1 cellular context compared by ENCODE assay signal in the genomic region with DNA sequence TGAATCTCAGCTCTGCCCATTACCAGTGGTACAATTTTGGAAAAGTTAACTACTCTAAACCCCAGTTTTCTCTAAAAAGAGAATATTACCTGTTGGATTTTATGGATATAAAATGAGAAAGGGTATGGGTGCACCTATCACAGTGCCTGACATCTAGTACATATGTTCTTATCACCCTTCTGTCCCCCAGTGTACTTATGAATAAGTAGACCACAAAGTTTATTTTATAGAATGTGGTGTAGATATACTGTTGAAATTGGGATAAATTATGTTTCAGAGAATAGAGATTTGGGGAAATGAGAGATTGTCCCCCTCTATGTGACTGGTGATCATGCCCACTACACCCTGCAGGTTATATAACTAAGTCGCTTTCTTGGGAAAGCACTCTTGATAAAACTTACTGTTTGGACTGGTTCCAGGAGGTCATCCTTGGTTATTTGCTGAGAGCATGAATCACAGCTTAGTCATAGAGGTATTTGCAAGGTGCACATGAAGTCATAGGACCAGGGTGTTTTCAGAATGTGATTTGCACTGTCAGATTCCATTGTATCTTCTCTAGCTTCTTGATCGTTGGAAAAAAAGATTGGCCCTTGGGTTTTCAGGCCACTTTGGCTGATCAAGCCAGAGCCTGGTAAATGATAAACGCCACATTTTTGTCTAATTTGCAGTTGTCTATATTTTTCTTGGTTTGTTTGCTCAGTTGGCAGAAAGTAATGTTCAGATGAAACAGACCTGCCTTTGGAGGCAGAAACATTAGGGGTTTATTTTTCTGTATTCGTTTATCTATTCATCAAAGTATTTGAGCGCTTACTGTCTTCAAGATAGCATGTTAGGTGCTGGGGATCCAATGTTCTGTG.
A peak's percentile ranks its signal among the peaks of the same experiment; 100 is the strongest.
TF ChIP-seq lines count a peak whose summit lies in the region.

No MANE protein-coding gene starts in this region.

TF ChIP-seq in HepG2, 621 proteins besides CTCF, POLR2A, EP300 and RAD21 (continued from another document and continues in another):
- TF ChIP-seq ZNF275 (CRISPR knock-in tag; IDR thresholded peaks at IDR 0.05; ENCODE audit: borderline replicate concordance) (no peak), KAT7 (CRISPR knock-in tag; IDR thresholded peaks at IDR 0.05; ENCODE audit: borderline replicate concordance) (no peak), FOXA1 (IDR thresholded peaks at IDR 0.05) (no peak), FOXA1 (CRISPR knock-in tag; IDR thresholded peaks at IDR 0.05) (peak; percentile 72), ZNF564 (CRISPR knock-in tag; IDR thresholded peaks at IDR 0.05) (no peak), DNMT1 (CRISPR knock-in tag; IDR thresholded peaks at IDR 0.05) (no peak), ZSCAN20 (CRISPR knock-in tag; IDR thresholded peaks at IDR 0.05; ENCODE audit: borderline replicate concordance) (no peak), CBX2 (IDR thresholded peaks at IDR 0.05; ENCODE audit: low read depth, low read length) (no peak), CBX2 (CRISPR knock-in tag; IDR thresholded peaks at IDR 0.05; ENCODE audit: low read depth) (no peak), GFI1 (CRISPR knock-in tag; IDR thresholded peaks at IDR 0.05; ENCODE audit: borderline replicate concordance) (peak; percentile 94), SUZ12 (IDR thresholded peaks at IDR 0.05; ENCODE audit: low read depth, low read length) (no peak), SRSF4 (IDR thresholded peaks at IDR 0.05; ENCODE audit: low read depth, low read length, poor library complexity, severe bottlenecking) (no peak), TSC22D2 (CRISPR knock-in tag; IDR thresholded peaks at IDR 0.05; ENCODE audit: borderline replicate concordance) (no peak), BCL6 (CRISPR knock-in tag; IDR thresholded peaks at IDR 0.05) (peak; percentile 51), NKX3-1 (CRISPR knock-in tag; IDR thresholded peaks at IDR 0.05) (no peak), LCORL (IDR thresholded peaks at IDR 0.05) (no peak), LCORL (CRISPR knock-in tag; IDR thresholded peaks at IDR 0.05) (no peak), MIXL1 (CRISPR knock-in tag; IDR thresholded peaks at IDR 0.05) (no peak), NFIC (IDR thresholded peaks at IDR 0.05; ENCODE audit: low read length) (peak; percentile 87; the same call in 1 of the 2 replicates), PAF1 (CRISPR knock-in tag; IDR thresholded peaks at IDR 0.05) (no peak), SATB2 (CRISPR knock-in tag; IDR thresholded peaks at IDR 0.05) (no peak), ETV5 (CRISPR knock-in tag; IDR thresholded peaks at IDR 0.05; ENCODE audit: borderline replicate concordance) (no peak), GATAD2A (CRISPR knock-in tag; IDR thresholded peaks at IDR 0.05) (peak; percentile 85), YEATS4 (CRISPR knock-in tag; IDR thresholded peaks at IDR 0.05; ENCODE audit: borderline replicate concordance) (no peak), MNT (IDR thresholded peaks at IDR 0.05) (no peak), ZSCAN12 (CRISPR knock-in tag; IDR thresholded peaks at IDR 0.05) (no peak), ZKSCAN1 (IDR thresholded peaks at IDR 0.05; ENCODE audit: low read length) (no peak), FOXP1 (IDR thresholded peaks at IDR 0.05) (no peak), FOXP1 (CRISPR knock-in tag; IDR thresholded peaks at IDR 0.05) (peak; percentile 66), LRRFIP1 (CRISPR knock-in tag; conservative IDR thresholded peaks at IDR 0.05) (no peak), IKZF5 (CRISPR knock-in tag; IDR thresholded peaks at IDR 0.05) (no peak), IKZF1 (IDR thresholded peaks at IDR 0.05) (no peak), CBFB (CRISPR knock-in tag; IDR thresholded peaks at IDR 0.05) (no peak), KLF13 (CRISPR knock-in tag; IDR thresholded peaks at IDR 0.05) (no peak), SP140L (CRISPR knock-in tag; IDR thresholded peaks at IDR 0.05; ENCODE audit: borderline replicate concordance) (no peak), HNF4A (CRISPR knock-in tag; IDR thresholded peaks at IDR 0.05) (0 out of 2 replicates have a peak, but pooled peaks have one; percentile 30), CREB1 (IDR thresholded peaks at IDR 0.05) (peak; percentile 33; the same call in 1 of the 2 replicates), CREB1 (CRISPR knock-in tag; IDR thresholded peaks at IDR 0.05) (peak; percentile 75), ZBTB10 (CRISPR knock-in tag; IDR thresholded peaks at IDR 0.05; ENCODE audit: borderline replicate concordance) (no peak), ZFP37 (CRISPR knock-in tag; IDR thresholded peaks at IDR 0.05; ENCODE audit: borderline replicate concordance) (no peak), REL (CRISPR knock-in tag; conservative IDR thresholded peaks at IDR 0.05) (no peak), ZNF562 (CRISPR knock-in tag; IDR thresholded peaks at IDR 0.05; ENCODE audit: borderline replicate concordance) (no peak), MXD4 (CRISPR knock-in tag; IDR thresholded peaks at IDR 0.05) (no peak), FOSL2 (CRISPR knock-in tag; IDR thresholded peaks at IDR 0.05) (peak; percentile 100), NFYB (CRISPR knock-in tag; IDR thresholded peaks at IDR 0.05) (no peak)
- TF ChIP-seq, protein P1, sequence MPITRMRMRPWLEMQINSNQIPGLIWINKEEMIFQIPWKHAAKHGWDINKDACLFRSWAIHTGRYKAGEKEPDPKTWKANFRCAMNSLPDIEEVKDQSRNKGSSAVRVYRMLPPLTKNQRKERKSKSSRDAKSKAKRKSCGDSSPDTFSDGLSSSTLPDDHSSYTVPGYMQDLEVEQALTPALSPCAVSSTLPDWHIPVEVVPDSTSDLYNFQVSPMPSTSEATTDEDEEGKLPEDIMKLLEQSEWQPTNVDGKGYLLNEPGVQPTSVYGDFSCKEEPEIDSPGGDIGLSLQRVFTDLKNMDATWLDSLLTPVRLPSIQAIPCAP (CRISPR knock-in tag; IDR thresholded peaks at IDR 0.05; ENCODE audit: low read depth), result no peak
- TF ChIP-seq, protein P2, sequence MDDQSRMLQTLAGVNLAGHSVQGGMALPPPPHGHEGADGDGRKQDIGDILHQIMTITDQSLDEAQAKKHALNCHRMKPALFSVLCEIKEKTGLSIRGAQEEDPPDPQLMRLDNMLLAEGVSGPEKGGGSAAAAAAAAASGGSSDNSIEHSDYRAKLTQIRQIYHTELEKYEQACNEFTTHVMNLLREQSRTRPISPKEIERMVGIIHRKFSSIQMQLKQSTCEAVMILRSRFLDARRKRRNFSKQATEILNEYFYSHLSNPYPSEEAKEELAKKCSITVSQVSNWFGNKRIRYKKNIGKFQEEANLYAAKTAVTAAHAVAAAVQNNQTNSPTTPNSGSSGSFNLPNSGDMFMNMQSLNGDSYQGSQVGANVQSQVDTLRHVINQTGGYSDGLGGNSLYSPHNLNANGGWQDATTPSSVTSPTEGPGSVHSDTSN (CRISPR knock-in tag; IDR thresholded peaks at IDR 0.05; ENCODE audit: borderline replicate concordance), result no peak
- TF ChIP-seq, protein P3, sequence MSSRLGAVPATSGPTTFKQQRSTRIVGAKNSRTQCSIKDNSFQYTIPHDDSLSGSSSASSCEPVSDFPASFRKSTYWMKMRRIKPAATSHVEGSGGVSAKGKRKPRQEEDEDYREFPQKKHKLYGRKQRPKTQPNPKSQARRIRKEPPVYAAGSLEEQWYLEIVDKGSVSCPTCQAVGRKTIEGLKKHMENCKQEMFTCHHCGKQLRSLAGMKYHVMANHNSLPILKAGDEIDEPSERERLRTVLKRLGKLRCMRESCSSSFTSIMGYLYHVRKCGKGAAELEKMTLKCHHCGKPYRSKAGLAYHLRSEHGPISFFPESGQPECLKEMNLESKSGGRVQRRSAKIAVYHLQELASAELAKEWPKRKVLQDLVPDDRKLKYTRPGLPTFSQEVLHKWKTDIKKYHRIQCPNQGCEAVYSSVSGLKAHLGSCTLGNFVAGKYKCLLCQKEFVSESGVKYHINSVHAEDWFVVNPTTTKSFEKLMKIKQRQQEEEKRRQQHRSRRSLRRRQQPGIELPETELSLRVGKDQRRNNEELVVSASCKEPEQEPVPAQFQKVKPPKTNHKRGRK (CRISPR knock-in tag; IDR thresholded peaks at IDR 0.05), result no peak
- TF ChIP-seq, protein P4, sequence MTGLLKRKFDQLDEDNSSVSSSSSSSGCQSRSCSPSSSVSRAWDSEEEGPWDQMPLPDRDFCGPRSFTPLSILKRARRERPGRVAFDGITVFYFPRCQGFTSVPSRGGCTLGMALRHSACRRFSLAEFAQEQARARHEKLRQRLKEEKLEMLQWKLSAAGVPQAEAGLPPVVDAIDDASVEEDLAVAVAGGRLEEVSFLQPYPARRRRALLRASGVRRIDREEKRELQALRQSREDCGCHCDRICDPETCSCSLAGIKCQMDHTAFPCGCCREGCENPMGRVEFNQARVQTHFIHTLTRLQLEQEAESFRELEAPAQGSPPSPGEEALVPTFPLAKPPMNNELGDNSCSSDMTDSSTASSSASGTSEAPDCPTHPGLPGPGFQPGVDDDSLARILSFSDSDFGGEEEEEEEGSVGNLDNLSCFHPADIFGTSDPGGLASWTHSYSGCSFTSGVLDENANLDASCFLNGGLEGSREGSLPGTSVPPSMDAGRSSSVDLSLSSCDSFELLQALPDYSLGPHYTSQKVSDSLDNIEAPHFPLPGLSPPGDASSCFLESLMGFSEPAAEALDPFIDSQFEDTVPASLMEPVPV (CRISPR knock-in tag; IDR thresholded peaks at IDR 0.05), result no peak
- TF ChIP-seq, protein P5, sequence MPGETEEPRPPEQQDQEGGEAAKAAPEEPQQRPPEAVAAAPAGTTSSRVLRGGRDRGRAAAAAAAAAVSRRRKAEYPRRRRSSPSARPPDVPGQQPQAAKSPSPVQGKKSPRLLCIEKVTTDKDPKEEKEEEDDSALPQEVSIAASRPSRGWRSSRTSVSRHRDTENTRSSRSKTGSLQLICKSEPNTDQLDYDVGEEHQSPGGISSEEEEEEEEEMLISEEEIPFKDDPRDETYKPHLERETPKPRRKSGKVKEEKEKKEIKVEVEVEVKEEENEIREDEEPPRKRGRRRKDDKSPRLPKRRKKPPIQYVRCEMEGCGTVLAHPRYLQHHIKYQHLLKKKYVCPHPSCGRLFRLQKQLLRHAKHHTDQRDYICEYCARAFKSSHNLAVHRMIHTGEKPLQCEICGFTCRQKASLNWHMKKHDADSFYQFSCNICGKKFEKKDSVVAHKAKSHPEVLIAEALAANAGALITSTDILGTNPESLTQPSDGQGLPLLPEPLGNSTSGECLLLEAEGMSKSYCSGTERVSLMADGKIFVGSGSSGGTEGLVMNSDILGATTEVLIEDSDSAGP (CRISPR knock-in tag; IDR thresholded peaks at IDR 0.05; ENCODE audit: borderline replicate concordance), result no peak
